In the genomic region with DNA sequence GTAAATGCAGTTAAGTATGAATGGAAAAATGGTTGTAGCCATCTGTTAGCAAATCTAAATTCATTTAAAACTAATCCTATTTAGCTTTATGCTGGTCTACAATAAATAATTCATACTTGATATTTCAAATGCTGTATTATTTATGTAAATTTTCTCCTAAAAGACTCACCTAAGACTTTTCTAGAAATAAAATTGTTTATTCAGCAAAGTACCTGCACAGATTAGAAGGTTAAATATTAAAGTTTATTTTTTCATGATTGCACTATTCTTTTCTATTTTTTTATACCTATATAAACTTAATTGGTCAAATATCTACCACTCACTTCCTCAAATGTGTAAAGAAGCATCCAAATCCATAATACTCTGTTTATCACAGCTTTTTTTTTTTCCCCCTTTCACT, we compare ENCODE assay signal across 21 cellular contexts. TPM values are rescaled to one million over a fixed set of nuclear protein-coding genes. Genes with fewer than 3 reads are reported as not detected.
A peak's percentile ranks its signal among the peaks of the same experiment; 100 is the strongest.
DNase-seq lines count a peak whose midpoint lies in the region; ATAC-seq, FAIRE-seq and TF ChIP-seq lines count a peak whose summit lies in the region.
"Had no signal": no experiment of that assay in that cellular context is flagged by ENCODE, and none has a peak within 500 bp of the region (broad histone marks: within the 10 kb centered on the region; RNA-seq: fewer than 3 reads in every experiment).

No MANE protein-coding gene starts in this region.

- peaks cover 53 to 88% of the 10 kb centered on the region in 2 donors for H3K4me1 ChIP-seq in thoracic aorta (ENCODE audit: control insufficient read depth in 1 of 2, low read depth in 2 of 2)

- CTCF ChIA-PET in activated CD4-positive, alpha-beta memory T cell treated with anti-CD3 and anti-CD28 coated beads, Interleukin-2, amount 10 ng/mL, durations not matched to agents 7 days and 5 days (lab: Charles Lee), result interaction anchor here (0.6 to 1.1 kb wide), 2 partner anchors 120 to 241 kb away, joined by 3 to 4 read pairs; no protein-coding TSS in a partner anchor

- H3K9me3 ChIP-seq in thoracic aorta, result no peaks in the 10 kb centered on the region
- H3K9me3 ChIP-seq: HAP-1 had no signal

- no peaks in the 10 kb centered on the region for H3K36me3 ChIP-seq in thoracic aorta
- H3K36me3 ChIP-seq: HAP-1 had no signal

- no peak for DNase-seq in activated naive CD4-positive, alpha-beta T cell treated with anti-CD3 and anti-CD28 coated beads, Interleukin-2, amount 50 U/mL, for 72 hours (ENCODE audit: low spot score in 2 of 2)
- no peak for DNase-seq in activated naive CD4-positive, alpha-beta T cell (lab: John Stamatoyannopoulos, UW)
- no peak for DNase-seq in activated CD4-positive, alpha-beta memory T cell treated with anti-CD3 and anti-CD28 coated beads, Interleukin-2, amount 10 ng/mL, durations not matched to agents 7 days and 5 days
- DNase-seq in thoracic aorta (ENCODE audit: low spot score) (no peak), kidney glomerular epithelial cell (lab: John Stamatoyannopoulos, UW) (no peak), C1 segment of cervical spinal cord (lab: John Stamatoyannopoulos, UW) (no peak)
- DNase-seq: activated B cell treated with CpG ODN at 0.5 μM for 24 hours; activated naive CD4-positive, alpha-beta T cell treated with anti-CD3 and anti-CD28 coated beads, Interleukin-2, amount 50 U/mL, for 16 hours; DND-41; foreskin fibroblast; hypothalamus; mesenchymal stem cell; NCI-H1694; NCI-H774; PC-3; stimulated activated CD4-positive, alpha-beta T cell treated with anti-CD3 and anti-CD28 coated beads, Interleukin-2, amount 100 ng/mL, for 48 hours had no signal

- no peak overlapping the region for H3K4me3 Mint-ChIP-seq in activated CD4-positive, alpha-beta memory T cell treated with anti-CD3 and anti-CD28 coated beads, Interleukin-2, amount 10 ng/mL, durations not matched to agents 7 days and 5 days
- H3K4me3 Mint-ChIP-seq: activated B cell treated with CpG ODN at 0.5 μM for 24 hours; brain; dendritic cell treated with granulocyte-macrophage colony-stimulating factor and Interleukin-4, amounts not matched to agents 40 ng/mL and 50 ng/mL, for 4 days had no signal

- peak; percentile 76 for FAIRE-seq in islet of Langerhans (lab: Jason Lieb, UNC)

- no peak for ATAC-seq in activated naive CD4-positive, alpha-beta T cell treated with anti-CD3 and anti-CD28 coated beads, Interleukin-2, amount 50 U/mL, for 72 hours
- ATAC-seq in thoracic aorta (ENCODE audit: insufficient number of reproducible peaks, low FRiP score, low read depth) (no peak), GM19397 (IDR thresholded peaks at IDR 0.05; ENCODE audit: unreplicated experiment) (no peak)
- ATAC-seq: PC-3 had no signal

- H3K27me3 Mint-ChIP-seq in activated CD4-positive, alpha-beta memory T cell treated with anti-CD3 and anti-CD28 coated beads, Interleukin-2, amount 10 ng/mL, durations not matched to agents 7 days and 5 days, result no peaks in the 10 kb centered on the region
- H3K27me3 Mint-ChIP-seq: activated B cell treated with CpG ODN at 0.5 μM for 24 hours; brain; dendritic cell treated with granulocyte-macrophage colony-stimulating factor and Interleukin-4, amounts not matched to agents 40 ng/mL and 50 ng/mL, for 4 days had no signal

- peaks cover 0 to 24% of the 10 kb centered on the region in 2 donors for H3K36me3 Mint-ChIP-seq in activated naive CD4-positive, alpha-beta T cell treated with anti-CD3 and anti-CD28 coated beads, Interleukin-2, amount 50 U/mL, for 72 hours
- peaks cover 41% of the 10 kb centered on the region for H3K36me3 Mint-ChIP-seq in activated CD4-positive, alpha-beta memory T cell treated with anti-CD3 and anti-CD28 coated beads, Interleukin-2, amount 10 ng/mL, durations not matched to agents 7 days and 5 days (ENCODE audit: low read depth)

- peak overlapping the region; percentile 49 to 87 for H3K27ac Mint-ChIP-seq in activated naive CD4-positive, alpha-beta T cell treated with anti-CD3 and anti-CD28 coated beads, Interleukin-2, amount 50 U/mL, for 72 hours
- peak overlapping the region; percentile 35 for H3K27ac Mint-ChIP-seq in activated CD4-positive, alpha-beta memory T cell treated with anti-CD3 and anti-CD28 coated beads, Interleukin-2, amount 10 ng/mL, durations not matched to agents 7 days and 5 days
- H3K27ac Mint-ChIP-seq: activated B cell treated with CpG ODN at 0.5 μM for 24 hours; dendritic cell treated with granulocyte-macrophage colony-stimulating factor and Interleukin-4, amounts not matched to agents 40 ng/mL and 50 ng/mL, for 4 days had no signal

- no peak overlapping the region for H3K4me3 ChIP-seq in thoracic aorta
- H3K4me3 ChIP-seq: HAP-1 had no signal

- no peaks in the 10 kb centered on the region for H3K9me3 Mint-ChIP-seq in activated naive CD4-positive, alpha-beta T cell treated with anti-CD3 and anti-CD28 coated beads, Interleukin-2, amount 50 U/mL, for 72 hours
- no peaks in the 10 kb centered on the region for H3K9me3 Mint-ChIP-seq in activated CD4-positive, alpha-beta memory T cell treated with anti-CD3 and anti-CD28 coated beads, Interleukin-2, amount 10 ng/mL, durations not matched to agents 7 days and 5 days
- H3K9me3 Mint-ChIP-seq: activated B cell treated with CpG ODN at 0.5 μM for 24 hours; dendritic cell treated with granulocyte-macrophage colony-stimulating factor and Interleukin-4, amounts not matched to agents 40 ng/mL and 50 ng/mL, for 4 days had no signal

- H3K27ac ChIP-seq in thoracic aorta, result peak overlapping the region; percentile 75 to 84

- POLR2A ChIA-PET in activated CD4-positive, alpha-beta memory T cell treated with anti-CD3 and anti-CD28 coated beads, Interleukin-2, amount 10 ng/mL, durations not matched to agents 7 days and 5 days (lab: Charles Lee), result interaction anchor here (1.2 to 1.4 kb wide), 3 partner anchors 13 to 47 kb away, joined by 3 to 4 read pairs (median 4); no protein-coding TSS in a partner anchor

- no peaks in the 10 kb centered on the region for H3K27me3 ChIP-seq in thoracic aorta (replicated peaks; ENCODE audit: insufficient read depth)

- TF ChIP-seq CTCF in thoracic aorta (IDR thresholded peaks at IDR 0.05), result no peak

- H3K4me1 Mint-ChIP-seq in activated CD4-positive, alpha-beta memory T cell treated with anti-CD3 and anti-CD28 coated beads, Interleukin-2, amount 10 ng/mL, durations not matched to agents 7 days and 5 days, result peaks cover 63% of the 10 kb centered on the region

RNA-seq across cellular contexts. Expression of gene MBNL1, which starts 45.2 kb away (rescaled TPM):
- total RNA-seq in activated naive CD4-positive, alpha-beta T cell treated with anti-CD3 and anti-CD28 coated beads, Interleukin-2, amount 50 U/mL, for 72 hours, result 100 to 1,000 TPM; 406 to 425 TPM
- 100 to 1,000 TPM; 289 to 305 TPM for total RNA-seq in activated CD4-positive, alpha-beta memory T cell treated with anti-CD3 and anti-CD28 coated beads, Interleukin-2, amount 10 ng/mL, durations not matched to agents 7 days and 5 days
- 1,000 to 10,000 TPM in 1 of 2 donors, 100 to 1,000 TPM in 1; 783 to 1,062 TPM for total RNA-seq in thoracic aorta
